Comparison of ENCODE assay signal across 10 cellular contexts in genomic region chr3:50405249-50405648, GRCh38. TPM values are rescaled to one million over a fixed set of nuclear protein-coding genes. Genes with fewer than 3 reads are reported as not detected.
DNase-seq lines count a peak whose midpoint lies in the region; ATAC-seq and TF ChIP-seq lines count a peak whose summit lies in the region.
"Had no signal": no experiment of that assay in that cellular context is flagged by ENCODE, and none has a peak within 500 bp of the region (broad histone marks: within the 10 kb centered on the region; RNA-seq: fewer than 3 reads in every experiment).

No MANE protein-coding gene starts in this region.

- H3K27me3 Mint-ChIP-seq in activated naive CD8-positive, alpha-beta T cell treated with anti-CD3 and anti-CD28 coated beads, Interleukin-2, amount 10 ng/mL, durations not matched to agents 7 days and 5 days = peaks cover 3% of the 10 kb centered on the region
- H3K27me3 Mint-ChIP-seq: activated naive CD8-positive, alpha-beta T cell had no signal

- peaks cover 38% of the 10 kb centered on the region for H3K27me3 ChIP-seq in MM.1S (replicated peaks; ENCODE audit: insufficient read depth, low read length)
- H3K27me3 ChIP-seq in liver (ENCODE audit: control insufficient read depth in 4 of 4, insufficient read depth in 4 of 4, low read length in 3 of 4) = no peaks in the 10 kb centered on the region

- H3K4me2 ChIP-seq in MM.1S (ENCODE audit: low read depth, low read length) = no peak overlapping the region

- in situ Hi-C loops in GM13976 (cut with MboI; ENCODE audit: low sequenced_read_pairs, unreplicated experiment) = no loop called here

- H3K79me2 ChIP-seq in MM.1S (ENCODE audit: low read length) = no peaks in the 10 kb centered on the region

- H3K4me3 ChIP-seq in MM.1S (ENCODE audit: low read length) = no peak overlapping the region
- no peak overlapping the region for H3K4me3 ChIP-seq in liver (ENCODE audit: low read depth in 1 of 3, low read length in 3 of 3)

- H3K27ac ChIP-seq in MM.1S (ENCODE audit: low read length) (no peak overlapping the region), liver (ENCODE audit: low read depth in 1 of 2, low read length in 2 of 2) (no peak overlapping the region)

- TF ChIP-seq CTCF in GM13976 (IDR thresholded peaks at IDR 0.05; ENCODE audit: borderline replicate concordance, control extremely low read depth, extremely low read depth, insufficient read depth, missing control alignments) = no peak
- no peak for TF ChIP-seq CTCF in MM.1S (IDR thresholded peaks at IDR 0.05; ENCODE audit: low read length)
- TF ChIP-seq CTCF in liver (IDR thresholded peaks at IDR 0.05; ENCODE audit: low read depth, low read length, missing input control) = no peak

- no peak overlapping the region for H3K4me3 Mint-ChIP-seq in activated naive CD8-positive, alpha-beta T cell treated with anti-CD3 and anti-CD28 coated beads, Interleukin-2, amount 10 ng/mL, durations not matched to agents 7 days and 5 days
- H3K4me3 Mint-ChIP-seq: activated naive CD8-positive, alpha-beta T cell had no signal

- H3K9ac ChIP-seq in MM.1S (ENCODE audit: low read length) = no peak overlapping the region
- no peak overlapping the region for H3K9ac ChIP-seq in liver (ENCODE audit: low read depth in 1 of 2, low read length in 2 of 2)

- H3K4me1 ChIP-seq in MM.1S (ENCODE audit: low read length) (no peaks in the 10 kb centered on the region), liver (ENCODE audit: control insufficient read depth in 4 of 4, insufficient read depth in 4 of 4, low read length in 3 of 4) (no peaks in the 10 kb centered on the region)

- no peaks in the 10 kb centered on the region for H3F3A ChIP-seq in MM.1S (ENCODE audit: insufficient read depth, low read length)

- no peak overlapping the region for H2AFZ ChIP-seq in MM.1S (ENCODE audit: low read length)

- H3K4me1 Mint-ChIP-seq in activated naive CD8-positive, alpha-beta T cell treated with anti-CD3 and anti-CD28 coated beads, Interleukin-2, amount 10 ng/mL, durations not matched to agents 7 days and 5 days = no peaks in the 10 kb centered on the region

- DNase-seq in GM13976 (ENCODE audit: low spot score) (peak; percentile 64), MM.1S (peak; percentile 51), amniotic stem cell (lab: John Stamatoyannopoulos, UW) (no peak), hippocampal formation (lab: John Stamatoyannopoulos, UW) (no peak)
- peak; percentile 58 for DNase-seq in activated naive CD8-positive, alpha-beta T cell treated with anti-CD3 and anti-CD28 coated beads, Interleukin-2, amount 10 ng/mL, durations not matched to agents 7 days and 5 days
- DNase-seq: NCI-H345 had no signal

- no peaks in the 10 kb centered on the region for H3K9me3 ChIP-seq in MM.1S (replicated peaks; ENCODE audit: insufficient read depth, low read length)
- no peaks in the 10 kb centered on the region for H3K9me3 ChIP-seq in liver (ENCODE audit: control insufficient read depth in 4 of 4, low read length in 3 of 4)

- 28% methylated on average over 8 of the region's 8 CpGs for WGBS in liver

- no peaks in the 10 kb centered on the region for H3K9me2 ChIP-seq in MM.1S (replicated peaks; ENCODE audit: insufficient read depth, low read length)

- no peaks in the 10 kb centered on the region for H3K9me3 Mint-ChIP-seq in activated naive CD8-positive, alpha-beta T cell treated with anti-CD3 and anti-CD28 coated beads, Interleukin-2, amount 10 ng/mL, durations not matched to agents 7 days and 5 days

- no peak for ATAC-seq in activated naive CD8-positive, alpha-beta T cell treated with anti-CD3 and anti-CD28 coated beads, Interleukin-2, amount 10 ng/mL, durations not matched to agents 7 days and 5 days (ENCODE audit: low read depth)
- ATAC-seq in GM21515 (IDR thresholded peaks at IDR 0.05; ENCODE audit: unreplicated experiment) = no peak
- ATAC-seq in HG02870 (IDR thresholded peaks at IDR 0.05; ENCODE audit: unreplicated experiment) = no peak

- no peak for TF ChIP-seq RAD21 in liver (IDR thresholded peaks at IDR 0.05)

- no peaks in the 10 kb centered on the region for H4K20me1 ChIP-seq in MM.1S (ENCODE audit: insufficient read depth, low read length)

- no peak overlapping the region for H3K27ac Mint-ChIP-seq in activated naive CD8-positive, alpha-beta T cell treated with anti-CD3 and anti-CD28 coated beads, Interleukin-2, amount 10 ng/mL, durations not matched to agents 7 days and 5 days
- H3K27ac Mint-ChIP-seq: activated naive CD8-positive, alpha-beta T cell had no signal

- POLR2A ChIA-PET in activated naive CD8-positive, alpha-beta T cell treated with anti-CD3 and anti-CD28 coated beads, Interleukin-2, amount 10 ng/mL, durations not matched to agents 7 days and 5 days (lab: Charles Lee) = interaction anchor here (0.5 kb wide), 1 partner anchor 164 kb away, joined by 5 read pairs; the partner anchor contains the start of gene HEMK1

- H3K36me3 Mint-ChIP-seq in activated naive CD8-positive, alpha-beta T cell treated with anti-CD3 and anti-CD28 coated beads, Interleukin-2, amount 10 ng/mL, durations not matched to agents 7 days and 5 days = no peaks in the 10 kb centered on the region
- H3K36me3 Mint-ChIP-seq: activated naive CD8-positive, alpha-beta T cell had no signal

- H3K36me3 ChIP-seq in MM.1S (replicated peaks; ENCODE audit: insufficient read depth, low read length) (no peaks in the 10 kb centered on the region), liver (ENCODE audit: control insufficient read depth in 4 of 4, insufficient read depth in 3 of 4, low read depth in 1 of 4, low read length in 3 of 4) (no peaks in the 10 kb centered on the region)

TF ChIP-seq in liver, 16 proteins besides CTCF, POLR2A, EP300 and RAD21:
- no peak for TF ChIP-seq FOXA2 (IDR thresholded peaks at IDR 0.05)
- no peak for TF ChIP-seq GABPA (IDR thresholded peaks at IDR 0.05 in 1 of 2, conservative IDR thresholded peaks at IDR 0.05 in 1 of 2)
- no peak for TF ChIP-seq JUND (IDR thresholded peaks at IDR 0.05)
- peak; percentile 98 for TF ChIP-seq REST (IDR thresholded peaks at IDR 0.05)

RNA-seq across cellular contexts. Expression of gene TMEM115, which starts 45.9 kb away (rescaled TPM):
- 10 to 100 TPM; 23.4 to 24.4 TPM for total RNA-seq in activated naive CD8-positive, alpha-beta T cell treated with anti-CD3 and anti-CD28 coated beads, Interleukin-2, amount 10 ng/mL, durations not matched to agents 7 days and 5 days
- total RNA-seq in liver = 10 to 100 TPM; 18.6 to 20.2 TPM
- 10 to 100 TPM; 19.4 to 23.0 TPM for polyA plus RNA-seq in liver

RNA-seq across cellular contexts. Expression of gene CYB561D2, which starts 54.6 kb away (rescaled TPM):
- 10 to 100 TPM; 35.0 to 38.9 TPM for total RNA-seq in activated naive CD8-positive, alpha-beta T cell treated with anti-CD3 and anti-CD28 coated beads, Interleukin-2, amount 10 ng/mL, durations not matched to agents 7 days and 5 days
- 10 to 100 TPM; 12.3 to 16.0 TPM for total RNA-seq in liver
- polyA plus RNA-seq in liver = 10 to 100 TPM; 28.2 TPM

RNA-seq across cellular contexts. Expression of gene NPRL2, which starts 54.7 kb away (rescaled TPM):
- 10 to 100 TPM; 55.8 to 58.2 TPM for total RNA-seq in activated naive CD8-positive, alpha-beta T cell treated with anti-CD3 and anti-CD28 coated beads, Interleukin-2, amount 10 ng/mL, durations not matched to agents 7 days and 5 days
- total RNA-seq in liver = 10 to 100 TPM; 11.3 to 17.3 TPM
- 10 to 100 TPM; 11.4 to 16.6 TPM for polyA plus RNA-seq in liver

RNA-seq across cellular contexts. Expression of gene ZMYND10, which starts 59.7 kb away (rescaled TPM):
- total RNA-seq in activated naive CD8-positive, alpha-beta T cell treated with anti-CD3 and anti-CD28 coated beads, Interleukin-2, amount 10 ng/mL, durations not matched to agents 7 days and 5 days = 1 to 10 TPM; 2.2 to 2.7 TPM
- under 1 TPM; 0.09 to 0.75 TPM for total RNA-seq in liver
- under 1 TPM; 0.23 to 0.31 TPM for polyA plus RNA-seq in liver

Comparison
In these comparisons a context has a peak if more than half of its experiments do, and no peak if none do; other contexts are left out.
1. DNase-seq: peak in GM13976 (single experiment), MM.1S (single experiment) and activated naive CD8-positive, alpha-beta T cell treated with anti-CD3 and anti-CD28 coated beads, Interleukin-2, amount 10 ng/mL, durations not matched to agents 7 days and 5 days (single experiment); none in amniotic stem cell (single experiment) and hippocampal formation (0 of 2).